In genomic region chr2:19137433-19137832, GRCh38 we compare ENCODE assay signal across 1 cellular context.
TF ChIP-seq lines count a peak whose summit lies in the region.

No MANE protein-coding gene starts in this region.

TF ChIP-seq in WTC11, 78 proteins besides CTCF, POLR2A, EP300 and RAD21 (continued from another document):
- TF ChIP-seq HMGXB4 (CRISPR knock-in tag; IDR thresholded peaks at IDR 0.05), result no peak
- no peak for TF ChIP-seq GRHL2 (CRISPR knock-in tag; IDR thresholded peaks at IDR 0.05; ENCODE audit: insufficient replicate concordance, severe bottlenecking)
- TF ChIP-seq ESRRA (CRISPR knock-in tag; IDR thresholded peaks at IDR 0.05; ENCODE audit: borderline replicate concordance), result no peak
- no peak for TF ChIP-seq MLX (CRISPR knock-in tag; IDR thresholded peaks at IDR 0.05)
- TF ChIP-seq RELA (CRISPR knock-in tag; IDR thresholded peaks at IDR 0.05; ENCODE audit: borderline replicate concordance), result no peak
